19 cellular contexts compared by ENCODE assay signal in genomic region chr9:126754436-126755324, GRCh38.
"Had no signal": no experiment of that assay in that cellular context is flagged by ENCODE, and none has a peak within 500 bp of the region (broad histone marks: within the 10 kb centered on the region; RNA-seq: fewer than 3 reads in every experiment).

No MANE protein-coding gene starts in this region.

- DNase-seq: activated CD4-positive, alpha-beta memory T cell treated with anti-CD3 and anti-CD28 coated beads for 36 hours; activated CD4-positive, alpha-beta T cell treated with anti-CD3 and anti-CD28 coated beads for 4 hours; activated CD8-positive, alpha-beta memory T cell treated with anti-CD3 and anti-CD28 coated beads, Interleukin-2, amount 10 ng/mL, durations not matched to agents 7 days and 5 days; activated naive CD4-positive, alpha-beta T cell; activated naive CD8-positive, alpha-beta T cell treated with anti-CD3 and anti-CD28 coated beads for 36 hours; activated T-cell treated with anti-CD3 and anti-CD28 coated beads, Interleukin-2, amount 50 U/mL, for 1 hour; amniotic stem cell; dermis blood vessel endothelial cell; effector memory CD8-positive, alpha-beta T cell; lower lobe of right lung; posterior cingulate gyrus; stimulated activated CD4-positive, alpha-beta T cell treated with anti-CD3 and anti-CD28 coated beads, Interleukin-2, amount 100 ng/mL, for 24 hours; stimulated activated naive CD4-positive, alpha-beta T cell treated with Interleukin-2 at 50 U/mL for 16 hours; substantia nigra; tibial artery had no signal

- H3K4me1 ChIP-seq: lower lobe of right lung, tibial artery had no signal

- H3K9me3 ChIP-seq: lower lobe of right lung, tibial artery had no signal

- H3K36me3 ChIP-seq: cardiac muscle cell, lower lobe of right lung, tibial artery had no signal

- H3K4me3 ChIP-seq: cardiac muscle cell, lower lobe of right lung, tibial artery had no signal

- ATAC-seq: activated CD8-positive, alpha-beta memory T cell treated with anti-CD3 and anti-CD28 coated beads, Interleukin-2, amount 10 ng/mL, durations not matched to agents 7 days and 5 days; activated T-helper 17 cell treated with anti-CD3 and anti-CD28 coated beads, Interleukin-2, amount 50 U/mL, for 72 hours; effector memory CD8-positive, alpha-beta T cell; lower lobe of right lung; natural killer cell treated with Interleukin-12 subunit alpha and Interleukin-12 subunit beta and Interleukin-15 and Interleukin-18, amount 100 ng/mL, for 72 hours; WTC11 had no signal

- H3K27ac ChIP-seq: cardiac muscle cell, lower lobe of right lung, tibial artery had no signal
